In the genomic region with DNA sequence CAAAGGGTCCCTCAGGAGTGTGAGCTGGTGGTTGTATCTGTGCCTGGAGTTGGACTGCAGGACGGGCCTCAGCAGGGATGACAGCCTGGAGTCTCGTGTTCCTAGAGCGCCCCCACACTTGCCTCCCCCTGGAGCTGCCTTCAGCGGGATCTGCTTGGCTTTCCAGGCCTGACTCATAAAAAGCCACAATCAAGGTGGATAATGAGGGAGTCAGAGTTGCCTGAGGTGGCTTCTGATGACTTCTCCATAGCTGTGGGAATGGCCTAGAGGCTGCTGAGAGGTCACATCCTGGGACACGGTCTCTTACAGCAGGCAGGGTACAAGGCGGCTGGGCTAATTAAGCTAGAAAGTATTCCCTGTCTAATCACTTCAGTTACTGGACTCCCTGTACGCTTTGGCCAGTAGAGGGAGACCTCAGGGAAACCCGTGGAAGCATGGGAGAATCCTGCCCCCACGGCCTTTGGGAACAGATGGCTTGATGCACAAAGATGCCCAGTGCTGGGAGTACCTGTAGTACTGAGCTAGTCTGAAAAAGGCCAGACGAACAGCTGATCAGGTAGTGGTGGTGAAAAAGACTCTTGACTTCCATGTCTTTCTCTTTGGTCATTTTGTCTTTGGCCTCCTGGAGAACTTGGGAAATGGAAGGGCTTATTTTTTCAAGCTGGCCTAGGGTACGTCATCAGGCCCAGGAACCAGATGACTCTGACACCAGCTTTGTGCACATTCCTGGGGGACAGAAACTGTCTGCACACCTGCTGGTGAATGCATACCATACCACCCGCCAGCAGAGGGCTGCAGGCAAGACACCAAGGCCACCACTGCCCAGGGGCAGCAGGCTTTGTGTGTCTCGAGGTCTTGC, we compare ENCODE assay signal across 8 cellular contexts. TPM values are rescaled to one million over a fixed set of nuclear protein-coding genes. Genes with fewer than 3 reads are reported as not detected.
DNase-seq lines count a peak whose midpoint lies in the region; ATAC-seq and TF ChIP-seq lines count a peak whose summit lies in the region.

No MANE protein-coding gene starts in this region.

- peak; percentile 11 for DNase-seq in stimulated activated CD4-positive, alpha-beta T cell treated with anti-CD3 and anti-CD28 coated beads, Interleukin-4, amount 100 ng/mL, for 1 hour
- no peak for DNase-seq in stimulated activated CD4-positive, alpha-beta T cell treated with anti-CD3 and anti-CD28 coated beads, Interleukin-12 subunit alpha, Interleukin-12 subunit beta, amount 100 ng/mL, for 4 hours
- no peak for DNase-seq in astrocyte of the cerebellum (ENCODE audit: low read depth)
- DNase-seq in left kidney (ENCODE audit: low read depth, low spot score): peak; percentile 55
- DNase-seq in ureter (ENCODE audit: low spot score): no peak

- no peak overlapping the region for H3K27ac ChIP-seq in KMS-11

- H3K4me3 ChIP-seq in KMS-11 (IDR thresholded peaks at IDR 0.05; ENCODE audit: insufficient read depth, low read depth, low read length) (no peak overlapping the region), astrocyte of the cerebellum (ENCODE audit: low read depth, low read length) (no peak overlapping the region)

- in situ Hi-C loops in astrocyte of the cerebellum (cut with HindIII; ENCODE audit: low sequenced_read_pairs): no loop called here

- H3K36me3 ChIP-seq in KMS-11 (ENCODE audit: insufficient read depth): no peaks in the 10 kb centered on the region

- no peaks in the 10 kb centered on the region for H3K79me2 ChIP-seq in KMS-11 (ENCODE audit: insufficient read depth, low read depth)

- no peak overlapping the region for H3K4me2 ChIP-seq in KMS-11

- H2AFZ ChIP-seq in KMS-11 (ENCODE audit: low read depth): no peak overlapping the region

- no peaks in the 10 kb centered on the region for H4K20me1 ChIP-seq in KMS-11 (ENCODE audit: insufficient read depth)

- H3K9ac ChIP-seq in KMS-11: no peak overlapping the region

- ATAC-seq in HG03108 (IDR thresholded peaks at IDR 0.05; ENCODE audit: unreplicated experiment) (no peak), GM21515 (IDR thresholded peaks at IDR 0.05; ENCODE audit: unreplicated experiment) (no peak)

- H3K27me3 ChIP-seq in KMS-11 (ENCODE audit: insufficient read depth, low read depth): no peaks in the 10 kb centered on the region

- peak; percentile 72 for TF ChIP-seq CTCF in KMS-11 (conservative IDR thresholded peaks at IDR 0.05; ENCODE audit: low read depth, low read length)
- TF ChIP-seq CTCF in astrocyte of the cerebellum (IDR thresholded peaks at IDR 0.05; ENCODE audit: low read depth, low read length, missing control alignments): peak; percentile 69

- H3K4me1 ChIP-seq in KMS-11 (ENCODE audit: low read depth, poor library complexity, severe bottlenecking): peaks cover 11% of the 10 kb centered on the region

RNA-seq across cellular contexts. Expression of a gene that starts 16.1 kb away (rescaled TPM):
- 11.0 TPM for total RNA-seq in ureter

Comparison
In these comparisons a context has a peak if more than half of its experiments do, and no peak if none do; other contexts are left out.
1. DNase-seq: peak in stimulated activated CD4-positive, alpha-beta T cell treated with anti-CD3 and anti-CD28 coated beads, Interleukin-4, amount 100 ng/mL, for 1 hour (single experiment) and left kidney (single experiment); none in stimulated activated CD4-positive, alpha-beta T cell treated with anti-CD3 and anti-CD28 coated beads, Interleukin-12 subunit alpha, Interleukin-12 subunit beta, amount 100 ng/mL, for 4 hours (single experiment), astrocyte of the cerebellum (single experiment) and ureter (single experiment).